ENCODE assay signal across 8 cellular contexts in the genomic region with DNA sequence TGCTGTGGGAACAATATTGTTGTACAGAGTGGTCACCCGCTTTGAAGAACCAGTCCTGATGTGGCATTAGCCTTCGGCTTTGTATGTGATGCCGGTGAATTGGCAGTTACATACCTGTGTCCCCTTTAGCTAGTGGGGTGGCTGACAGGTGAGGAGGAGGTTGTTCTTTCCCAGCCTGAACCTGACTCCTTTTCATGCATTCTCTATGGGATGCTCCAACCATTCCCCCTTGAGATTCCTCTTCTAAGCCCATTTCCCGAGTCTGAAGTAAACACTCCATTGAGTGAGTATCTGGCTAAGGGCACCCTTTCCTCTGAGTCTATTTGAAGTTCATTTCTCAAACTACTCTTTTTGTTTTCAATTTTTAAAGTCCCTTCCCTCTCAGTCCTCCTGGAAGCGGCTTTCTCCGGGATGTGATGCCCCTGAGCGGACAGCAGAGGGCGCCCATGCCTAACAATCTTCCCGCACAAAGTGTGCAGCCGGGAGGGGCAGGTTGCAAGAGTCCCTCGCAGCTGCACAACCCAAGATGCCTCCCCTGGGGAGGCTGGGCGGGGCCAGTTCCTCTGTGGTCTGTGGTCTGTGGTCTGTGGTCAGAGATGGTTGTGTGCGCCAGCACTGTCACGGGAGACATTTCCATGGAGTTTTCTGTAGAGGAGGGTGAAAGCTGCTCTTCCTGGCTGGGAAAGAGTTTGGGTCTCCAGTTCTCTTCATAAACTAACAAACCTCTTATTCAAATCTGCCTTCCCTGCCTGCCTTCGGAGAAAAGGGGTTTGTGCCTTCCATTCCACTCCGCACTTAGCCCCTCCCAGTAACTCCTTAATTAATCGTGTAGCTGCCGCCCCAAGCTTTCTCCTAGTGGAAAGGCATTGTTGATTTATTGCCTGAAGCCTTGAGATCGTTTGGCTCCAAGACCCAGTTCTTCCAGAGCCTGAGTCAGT. TPM values are rescaled to one million over a fixed set of nuclear protein-coding genes. Genes with fewer than 3 reads are reported as not detected.
DNase-seq lines count a peak whose midpoint lies in the region; ATAC-seq, FAIRE-seq and TF ChIP-seq lines count a peak whose summit lies in the region.

No MANE protein-coding gene starts in this region.

- H3K27ac ChIP-seq in H9 (ENCODE audit: insufficient read length, low read depth, low read length) (no peak overlapping the region), thoracic aorta (no peak overlapping the region)

- H3K9me3 Mint-ChIP-seq in H9 (no peaks in the 10 kb centered on the region), osteocyte (ENCODE audit: unreplicated experiment) (no peaks in the 10 kb centered on the region)

- H2BK120ac ChIP-seq in H9 (ENCODE audit: low read depth, low read length, poor library complexity, severe bottlenecking) = no peak overlapping the region

- H3K14ac ChIP-seq in H9 (ENCODE audit: insufficient read depth, low read length) = no peak overlapping the region

- H3K9ac ChIP-seq in H9 (ENCODE audit: extremely low read depth, insufficient read length, low read length) = no peak overlapping the region

- H3K36me3 Mint-ChIP-seq in H9 (ENCODE audit: insufficient read depth in 1 of 3, low read depth in 3 of 3) = no peaks in the 10 kb centered on the region
- no peaks in the 10 kb centered on the region for H3K36me3 Mint-ChIP-seq in osteocyte (ENCODE audit: unreplicated experiment)

- WGBS in H9 (ENCODE audit: extremely low coverage, insufficient read length, low lambda C conversion rate) = no CpG with 5 or more reads among the region's 19 CpGs

- H3K27ac Mint-ChIP-seq in H9 = no peak overlapping the region; a peak in 1 of 7 replicates
- H3K27ac Mint-ChIP-seq in osteocyte (ENCODE audit: unreplicated experiment) = peak overlapping the region; percentile 41

- H3K27me3 Mint-ChIP-seq in H9 (ENCODE audit: low read depth) (peaks cover 46% of the 10 kb centered on the region), osteocyte (ENCODE audit: unreplicated experiment) (peaks cover 40% of the 10 kb centered on the region)

- H2AK5ac ChIP-seq in H9 (ENCODE audit: insufficient read length, low read length) = no peak overlapping the region

- H4K91ac ChIP-seq in H9 (ENCODE audit: insufficient read length, low read depth, low read length) = no peak overlapping the region

- no peak overlapping the region for H3K18ac ChIP-seq in H9 (ENCODE audit: insufficient read length, low read depth, low read length)

- no peak overlapping the region for H3K56ac ChIP-seq in H9 (ENCODE audit: insufficient read length, low read depth, low read length)

- H2BK5ac ChIP-seq in H9 (ENCODE audit: insufficient read length, low read length) = no peak overlapping the region

- no peaks in the 10 kb centered on the region for H3K27me3 ChIP-seq in H9 (ENCODE audit: insufficient read depth, low read length)
- H3K27me3 ChIP-seq in thoracic aorta (replicated peaks; ENCODE audit: insufficient read depth) = no peaks in the 10 kb centered on the region

- no peak for FAIRE-seq in frontal cortex (lab: Jason Lieb, UNC)

- H3K4ac ChIP-seq in H9 (ENCODE audit: low read depth, low read length) = no peak overlapping the region

- peak overlapping the region; percentile 25 for H2AFZ ChIP-seq in H9 (ENCODE audit: low read length)

- TF ChIP-seq CTCF in H9 (conservative IDR thresholded peaks at IDR 0.05) = peak; percentile 96
- TF ChIP-seq CTCF in LNCaP clone FGC (IDR thresholded peaks at IDR 0.05; ENCODE audit: control insufficient read depth, extremely low read depth, insufficient read depth) = peak; percentile 88
- TF ChIP-seq CTCF in osteocyte (IDR thresholded peaks at IDR 0.05) = peak; percentile 98
- TF ChIP-seq CTCF in thoracic aorta (IDR thresholded peaks at IDR 0.05) = peak; percentile 93

- no peaks in the 10 kb centered on the region for H4K20me1 ChIP-seq in H9 (ENCODE audit: control insufficient read depth, insufficient read depth, insufficient read length)

- H4K5ac ChIP-seq in H9 (ENCODE audit: insufficient read length, low read depth, low read length) = no peak overlapping the region

- no peaks in the 10 kb centered on the region for H3K36me3 ChIP-seq in thoracic aorta

- H3K4me2 ChIP-seq in H9 (ENCODE audit: insufficient read depth, insufficient read length, low read length) = peak overlapping the region; percentile 27

- DNase-seq in GF-D8 (lab: John Stamatoyannopoulos, UW) (peak; percentile 84), H9 (peak; percentile 89), LNCaP clone FGC (ENCODE audit: low read depth) (no peak), SHP77 treated with DMSO at 0.1 percent for 48 hours (lab: John Stamatoyannopoulos, UW) (peak; percentile 62), frontal cortex (ENCODE audit: low spot score in 2 of 2) (peak; percentile 55 to 80), osteocyte (ENCODE audit: extremely low spot score, unreplicated experiment) (peak; percentile 96), thoracic aorta (ENCODE audit: low spot score) (peak; percentile 51)
- DNase-seq in activated effector memory CD4-positive, alpha-beta T cell treated with anti-CD3 and anti-CD28 coated beads, Interleukin-2, amount 50 U/mL, for 16 hours = peak; percentile 95

- H3K4me1 ChIP-seq in H9 (ENCODE audit: insufficient read depth, low read length) = no peaks in the 10 kb centered on the region; the same call in 1 of the 2 replicates
- H3K4me1 ChIP-seq in thoracic aorta (ENCODE audit: control insufficient read depth in 1 of 2, low read depth in 2 of 2) = peaks cover 3 to 8% of the 10 kb centered on the region in 2 donors

- no peak overlapping the region for H3K4me3 ChIP-seq in LNCaP clone FGC (ENCODE audit: low read depth, low read length)
- peak overlapping the region; percentile 12 for H3K4me3 ChIP-seq in thoracic aorta

- H4K8ac ChIP-seq in H9 (replicated peaks; ENCODE audit: insufficient read length, low read depth, low read length) = no peak overlapping the region

- H2BK12ac ChIP-seq in H9 (ENCODE audit: insufficient read length, low read depth, low read length) = no peak overlapping the region

- H3K4me1 Mint-ChIP-seq in H9 = peaks cover 5 to 7% of the 10 kb centered on the region in 2 experiments
- peaks cover 11% of the 10 kb centered on the region for H3K4me1 Mint-ChIP-seq in osteocyte (ENCODE audit: unreplicated experiment)

- H3K79me2 ChIP-seq in H9 (ENCODE audit: insufficient read depth, low read length) = no peaks in the 10 kb centered on the region

- H3K23ac ChIP-seq in H9 (ENCODE audit: insufficient read length, low read depth, low read length) = no peak overlapping the region

- H2BK20ac ChIP-seq in H9 (ENCODE audit: low read depth, low read length, poor library complexity, severe bottlenecking) = no peak overlapping the region

- no peak overlapping the region for H2BK15ac ChIP-seq in H9 (ENCODE audit: low read depth, low read length)

- no peaks in the 10 kb centered on the region for H3K23me2 ChIP-seq in H9 (ENCODE audit: insufficient read length, low read depth, low read length, poor library complexity, severe bottlenecking)

- no peaks in the 10 kb centered on the region for H3K79me1 ChIP-seq in H9 (ENCODE audit: insufficient read depth, low read depth, low read length, poor library complexity, severe bottlenecking)

- H3K9me3 ChIP-seq in H9 (ENCODE audit: control insufficient read depth, low read depth, low read length) (no peaks in the 10 kb centered on the region), thoracic aorta (no peaks in the 10 kb centered on the region)

- peak; percentile 78 for ATAC-seq in thoracic aorta (ENCODE audit: insufficient number of reproducible peaks, low FRiP score, low read depth)

- H3K4me3 Mint-ChIP-seq in H9 (peak overlapping the region; percentile 56 to 63; a peak in 4 of 5 replicates), osteocyte (ENCODE audit: unreplicated experiment) (peak overlapping the region; percentile 34)

- no peak overlapping the region for H3T11ph ChIP-seq in H9 (ENCODE audit: low read length)

RNA-seq across cellular contexts. Expression of gene LMX1A, which starts 36.4 kb away (rescaled TPM):
- total RNA-seq in H9 (2021) (not detected in 2 replicates), frontal cortex (not detected), osteocyte (not detected in 2 replicates), thoracic aorta (under 1 TPM in 1 of 2 donors, not detected in 1; 0.68 TPM)

RNA-seq across cellular contexts. Expression of gene RXRG, which starts 52.0 kb away (rescaled TPM):
- not detected in 2 replicates for total RNA-seq in H9 (2021)
- total RNA-seq in frontal cortex = 42.0 TPM
- not detected in 2 replicates for total RNA-seq in osteocyte
- total RNA-seq in thoracic aorta = 1 to 10 TPM in 1 of 2 donors, not detected in 1; 2.8 TPM

Comparison
In these comparisons a context has a peak if more than half of its experiments do, and no peak if none do; other contexts are left out.
1. RNA of gene RXRG, which starts 52.0 kb away (total RNA-seq): 42.0 TPM in frontal cortex (single experiment); 2.8 TPM in thoracic aorta, not detected in H9 and not detected in osteocyte; every median in the first group is over 10 times any median in the second.
2. Peak in every context shown above with its lines, with median percentiles within 50 percentile points of each other: CTCF ChIP-seq.